ENCODE assay signal across 8 cellular contexts in genomic region chr3:172040078-172040975, GRCh38. TPM values are rescaled to one million over a fixed set of nuclear protein-coding genes. Genes with fewer than 3 reads are reported as not detected.
DNase-seq lines count a peak whose midpoint lies in the region; ATAC-seq, FAIRE-seq and TF ChIP-seq lines count a peak whose summit lies in the region.

No MANE protein-coding gene starts in this region.

- H3K27me3 ChIP-seq in GM23338 (ENCODE audit: insufficient read depth) = no peaks in the 10 kb centered on the region

- ATAC-seq in GM23338 = peak; percentile 46

- H2AFZ ChIP-seq in GM23338 = no peak overlapping the region

- peaks cover 39% of the 10 kb centered on the region for H3K4me1 Mint-ChIP-seq in GM23338

- no peaks in the 10 kb centered on the region for H3K9me3 Mint-ChIP-seq in GM23338

- peak overlapping the region; percentile 84 to 86 for H3K9ac ChIP-seq in kidney (ENCODE audit: low read length in 2 of 2)

- peaks cover 30% of the 10 kb centered on the region for H3K4me1 ChIP-seq in GM23338 (ENCODE audit: insufficient read depth)
- H3K4me1 ChIP-seq in kidney (ENCODE audit: control insufficient read depth in 1 of 2, insufficient read depth in 1 of 2, low read depth in 1 of 2, low read length in 2 of 2) = peaks cover 6 to 8% of the 10 kb centered on the region in 2 donors

- peaks cover 13% of the 10 kb centered on the region; the same call in 1 of the 2 replicates for H4K20me1 ChIP-seq in GM23338 (replicated peaks; ENCODE audit: insufficient read depth)

- H3K27ac ChIP-seq in GM23338 (ENCODE audit: low read depth) (peak overlapping the region; percentile 77), VCaP (peak overlapping the region; percentile 93), kidney (ENCODE audit: low read depth in 2 of 2, low read length in 2 of 2) (peak overlapping the region; percentile 98)

- no peaks in the 10 kb centered on the region for H3K36me3 Mint-ChIP-seq in GM23338 (ENCODE audit: low read depth)

- H3K36me3 ChIP-seq in GM23338 (ENCODE audit: insufficient read depth) = no peaks in the 10 kb centered on the region
- H3K36me3 ChIP-seq in kidney (ENCODE audit: control insufficient read depth in 1 of 2, insufficient read depth in 2 of 2, low read length in 2 of 2) = no peaks in the 10 kb centered on the region

- peak; percentile 91 for DNase-seq in EH (ENCODE audit: low read depth)
- peak; percentile 84 for DNase-seq in GM23338 (ENCODE audit: low spot score)
- peak; percentile 16 for DNase-seq in NCI-H1048 (lab: John Stamatoyannopoulos, UW)
- DNase-seq in choroid plexus epithelial cell (ENCODE audit: low read depth) = peak; percentile 90
- peak; percentile 96 for DNase-seq in kidney
- DNase-seq in smooth muscle cell of the brain vasculature (ENCODE audit: low read depth, low spot score) = peak; percentile 49
- no peak for DNase-seq in MV-4-11 (lab: John Stamatoyannopoulos, UW)

- no peaks in the 10 kb centered on the region for H3K9me2 ChIP-seq in GM23338 (ENCODE audit: insufficient read depth)

- no peak overlapping the region for H3K27ac Mint-ChIP-seq in GM23338

- intact Hi-C loops in kidney (cut with DNase I) = loop anchor here (10.0 kb wide), 1 partner anchor 294 kb away; no protein-coding TSS in a partner anchor

- peak overlapping the region; percentile 84 for H3K4me2 ChIP-seq in GM23338

- peak overlapping the region; percentile 88 for H3K4me3 Mint-ChIP-seq in GM23338

- H3K4me3 ChIP-seq in GM23338 = peak overlapping the region; percentile 61
- peak overlapping the region; percentile 91 for H3K4me3 ChIP-seq in choroid plexus epithelial cell (ENCODE audit: low read depth, low read length)
- peak overlapping the region; percentile 76 to 80 for H3K4me3 ChIP-seq in kidney (ENCODE audit: low read length in 2 of 2)

- no peak for FAIRE-seq in kidney (lab: Jason Lieb, UNC)

- H3K9me3 ChIP-seq in kidney (ENCODE audit: control insufficient read depth in 1 of 2, low read length in 2 of 2) = no peaks in the 10 kb centered on the region

- no peaks in the 10 kb centered on the region for H3F3A ChIP-seq in GM23338 (replicated peaks; ENCODE audit: low read depth)

- H3K79me2 ChIP-seq in GM23338 (replicated peaks; ENCODE audit: insufficient read depth) = peaks cover 52% of the 10 kb centered on the region

- peak in 1 of 2 experiments; percentile 18; a peak in 2 of 4 replicates for TF ChIP-seq CTCF in GM23338 (conservative IDR thresholded peaks at IDR 0.05; ENCODE audit: low read depth in 2 of 2)
- peak; percentile 40; the same call in 1 of the 2 replicates for TF ChIP-seq CTCF in VCaP (conservative IDR thresholded peaks at IDR 0.05)
- TF ChIP-seq CTCF in choroid plexus epithelial cell (conservative IDR thresholded peaks at IDR 0.05; ENCODE audit: low read depth, low read length) = peak; percentile 35
- TF ChIP-seq CTCF in kidney (IDR thresholded peaks at IDR 0.05; ENCODE audit: borderline replicate concordance, extremely low read depth, insufficient read depth) = no peak

- H3K27me3 Mint-ChIP-seq in GM23338 (ENCODE audit: insufficient read depth, low read depth, poor library complexity) = peaks cover 13% of the 10 kb centered on the region

TF ChIP-seq in GM23338, 12 proteins besides CTCF, POLR2A, EP300 and RAD21 (continues in another document):
- no peak for TF ChIP-seq ETS1 (IDR thresholded peaks at IDR 0.05)
- peak; percentile 9 for TF ChIP-seq REST (IDR thresholded peaks at IDR 0.05; ENCODE audit: unreplicated experiment)
- no peak for TF ChIP-seq ZNF331 (CRISPR knock-in tag; IDR thresholded peaks at IDR 0.05; ENCODE audit: low read depth)
- TF ChIP-seq CREB1 (CRISPR knock-in tag; IDR thresholded peaks at IDR 0.05; ENCODE audit: low read depth) = peak; percentile 54; the same call in 1 of the 2 replicates

RNA-seq across cellular contexts. Expression of gene FNDC3B, which starts 0.9 kb away (rescaled TPM):
- total RNA-seq in GM23338 (2014; rRNA removed; shearing (Covaris generic)) = 45.0 and 55.4 TPM in 2 replicates
- polyA plus RNA-seq in GM23338 (2016; fragmentation: Nextera tagmentation; extraction: Ambion mirVana) (17.8 and 19.1 TPM in 2 replicates), kidney (ENCODE audit: insufficient read depth, low read depth, low replicate concordance) (11.8 TPM)
- 185 TPM for total RNA-seq in kidney
